Comparison of ENCODE assay signal across 8 cellular contexts in genomic region chr20:33732166-33732970, GRCh38. TPM values are rescaled to one million over a fixed set of nuclear protein-coding genes. Genes with fewer than 3 reads are reported as not detected.
DNase-seq lines count a peak whose midpoint lies in the region; ATAC-seq and TF ChIP-seq lines count a peak whose summit lies in the region.

No MANE protein-coding gene starts in this region.

- H3K4me3 ChIP-seq in prostate gland = peak overlapping the region; percentile 43 to 51

- peaks cover 8% of the 10 kb centered on the region for H3K4me1 ChIP-seq in prostate gland (replicated peaks)

- TF ChIP-seq CTCF in prostate gland (IDR thresholded peaks at IDR 0.05) = peak in 1 of 4 experiments; percentile 32

- peak; percentile 59; the same call in 1 of the 2 replicates for TF ChIP-seq POLR2A in Raji (IDR thresholded peaks at IDR 0.05; ENCODE audit: insufficient read depth, low read depth, low read length)
- TF ChIP-seq POLR2A in prostate gland (IDR thresholded peaks at IDR 0.05) = peak; percentile 32

- H3K27ac Mint-ChIP-seq in activated naive CD4-positive, alpha-beta T cell treated with anti-CD3 and anti-CD28 coated beads, Interleukin-2, amount 50 U/mL, for 72 hours = peak overlapping the region; percentile 47 to 92

- H3K27me3 ChIP-seq in prostate gland (replicated peaks; ENCODE audit: insufficient read depth) = no peaks in the 10 kb centered on the region

- 4% methylated on average over 41 of the region's 68 CpGs for WGBS in prostate gland

- H3K9me3 Mint-ChIP-seq in activated naive CD4-positive, alpha-beta T cell treated with anti-CD3 and anti-CD28 coated beads, Interleukin-2, amount 50 U/mL, for 72 hours = peaks cover 8 to 15% of the 10 kb centered on the region in 2 donors

- no peaks in the 10 kb centered on the region for H3K36me3 ChIP-seq in prostate gland

- no peaks in the 10 kb centered on the region for H3K9me3 ChIP-seq in prostate gland

- peak overlapping the region; percentile 93 to 94 for H3K27ac ChIP-seq in prostate gland

- intact Hi-C loops in cardiac septum (cut with DNase I) = loop anchor here (2.0 kb wide), 1 partner anchor 58 kb away; the partner anchor contains the start of gene NECAB3
- intact Hi-C loops in prostate gland (cut with DNase I) = loop anchor here (5.0 kb wide), 2 partner anchors 55 to 80 kb away; partner anchors contain the start of gene CHMP4B

- H3K36me3 Mint-ChIP-seq in activated naive CD4-positive, alpha-beta T cell treated with anti-CD3 and anti-CD28 coated beads, Interleukin-2, amount 50 U/mL, for 72 hours = peaks cover 15 to 20% of the 10 kb centered on the region in 2 donors

- DNase-seq in DMS 273 treated with DMSO at 0.1 percent for 48 hours (lab: John Stamatoyannopoulos, UW) (peak; percentile 69), HT1080 (ENCODE audit: low read depth) (peak; percentile 42), cardiac septum (ENCODE audit: low spot score) (peak; percentile 94), prostate gland (ENCODE audit: low spot score) (peak; percentile 78), medulla oblongata (ENCODE audit: extremely low spot score) (no peak)
- DNase-seq in activated naive CD4-positive, alpha-beta T cell treated with anti-CD3 and anti-CD28 coated beads, Interleukin-2, amount 50 U/mL, for 72 hours (ENCODE audit: low spot score in 2 of 2) = peak; percentile 79 to 89

- peak; percentile 33 for ATAC-seq in GM21360 (IDR thresholded peaks at IDR 0.05; ENCODE audit: unreplicated experiment)
- ATAC-seq in activated naive CD4-positive, alpha-beta T cell treated with anti-CD3 and anti-CD28 coated beads, Interleukin-2, amount 50 U/mL, for 72 hours = peak; percentile 77 to 80

RNA-seq across cellular contexts. Expression of gene ZNF341, which starts 0.6 kb away (rescaled TPM):
- total RNA-seq in HT1080 (2014; rRNA removed; shearing (Covaris generic)) = 2.4 and 3.2 TPM in 2 replicates
- 2.9 and 3.7 TPM in 2 replicates for polyA plus RNA-seq in HT1080 (2015; cell fraction: cytosol; rRNA removed)
- polyA plus RNA-seq in HT1080 (2015; cell fraction: nucleus; rRNA removed) = 6.4 and 9.2 TPM in 2 replicates
- total RNA-seq in activated naive CD4-positive, alpha-beta T cell treated with anti-CD3 and anti-CD28 coated beads, Interleukin-2, amount 50 U/mL, for 72 hours = 1 to 10 TPM; 6.3 to 7.2 TPM
- total RNA-seq in cardiac septum (1.3 TPM), prostate gland (1 to 10 TPM; 2.8 to 7.0 TPM)

RNA-seq across cellular contexts. Expression of gene PXMP4, which starts 12.3 kb away (rescaled TPM):
- 5.1 and 5.6 TPM in 2 replicates for total RNA-seq in HT1080 (2014; rRNA removed; shearing (Covaris generic))
- polyA plus RNA-seq in HT1080 (2015; cell fraction: cytosol; rRNA removed) = 3.8 and 4.1 TPM in 2 replicates
- 2.8 and 4.0 TPM in 2 replicates for polyA plus RNA-seq in HT1080 (2015; cell fraction: nucleus; rRNA removed)
- total RNA-seq in activated naive CD4-positive, alpha-beta T cell treated with anti-CD3 and anti-CD28 coated beads, Interleukin-2, amount 50 U/mL, for 72 hours = 10 to 100 TPM; 10.3 to 12.5 TPM
- total RNA-seq in cardiac septum = 8.9 TPM
- 10 to 100 TPM; 13.3 to 25.5 TPM for total RNA-seq in prostate gland

RNA-seq across cellular contexts. Expression of gene E2F1, which starts 46.2 kb away (rescaled TPM):
- total RNA-seq in HT1080 (2014; rRNA removed; shearing (Covaris generic)) = 37.1 and 48.7 TPM in 2 replicates
- polyA plus RNA-seq in HT1080 (2015; cell fraction: cytosol; rRNA removed) = 27.4 and 32.2 TPM in 2 replicates
- polyA plus RNA-seq in HT1080 (2015; cell fraction: nucleus; rRNA removed) = 31.2 and 33.8 TPM in 2 replicates
- 10 to 100 TPM; 62.4 to 76.4 TPM for total RNA-seq in activated naive CD4-positive, alpha-beta T cell treated with anti-CD3 and anti-CD28 coated beads, Interleukin-2, amount 50 U/mL, for 72 hours
- total RNA-seq in cardiac septum (2.3 TPM), prostate gland (10 to 100 TPM in 1 of 2 donors, 1 to 10 TPM in 1; 2.0 to 10.1 TPM)

RNA-seq across cellular contexts. Expression of gene NECAB3, which starts 58.1 kb away (rescaled TPM):
- 22.8 and 25.1 TPM in 2 replicates for total RNA-seq in HT1080 (2014; rRNA removed; shearing (Covaris generic))
- 9.3 and 9.5 TPM in 2 replicates for polyA plus RNA-seq in HT1080 (2015; cell fraction: cytosol; rRNA removed)
- 29.2 and 38.5 TPM in 2 replicates for polyA plus RNA-seq in HT1080 (2015; cell fraction: nucleus; rRNA removed)
- 10 to 100 TPM; 24.5 to 43.0 TPM for total RNA-seq in activated naive CD4-positive, alpha-beta T cell treated with anti-CD3 and anti-CD28 coated beads, Interleukin-2, amount 50 U/mL, for 72 hours
- 77.0 TPM for total RNA-seq in cardiac septum
- 100 to 1,000 TPM; 142 to 156 TPM for total RNA-seq in prostate gland
